ENCODE assay signal across 28 cellular contexts in genomic region chr7:79312022-79312421, GRCh38.
"Had no signal": no experiment of that assay in that cellular context is flagged by ENCODE, and none has a peak within 500 bp of the region (broad histone marks: within the 10 kb centered on the region; RNA-seq: fewer than 3 reads in every experiment).

No MANE protein-coding gene starts in this region.

- H3K36me3 ChIP-seq: stomach, suprapubic skin, thoracic aorta, thyroid gland, tibial artery, tibial nerve, transverse colon, upper lobe of left lung, upper lobe of right lung, uterus, vagina had no signal

- H3K9me3 ChIP-seq: stomach, suprapubic skin, testis, thoracic aorta, thyroid gland, tibial artery, tibial nerve, transverse colon, upper lobe of left lung, upper lobe of right lung, uterus, vagina had no signal

- H3K4me1 ChIP-seq: stomach, suprapubic skin, testis, tibial artery, tibial nerve, transverse colon, upper lobe of left lung, upper lobe of right lung, uterus, vagina had no signal

- H3K9me3 Mint-ChIP-seq: stimulated activated naive B cell treated with anti-CD40 and anti-IgM and Interleukin-4, amounts not matched to agents 10 μg/mL and 1 μg/mL and 100 μg/mL, for 72 hours; stimulated activated naive CD8-positive, alpha-beta T cell treated with anti-CD3 and anti-CD28 coated beads, Interleukin-15, amount 100 ng/mL, for 72 hours; stimulated activated naive CD8-positive, alpha-beta T cell treated with anti-CD3 and anti-CD28 coated beads, Interleukin-15, Interleukin-2, amounts not matched to agents 100 ng/mL and 50 ng/mL, for 24 hours; type B pancreatic cell had no signal

- H3K27ac Mint-ChIP-seq: stimulated activated effector memory CD8-positive, alpha-beta T cell treated with anti-CD3 and anti-CD28 coated beads, Interleukin-12 subunit alpha, Interleukin-12 subunit beta, amount 100 ng/mL, for 72 hours; stimulated activated memory B cell treated with anti-CD40 and anti-IgM and Interleukin-4, amounts not matched to agents 10 μg/mL and 1 μg/mL and 100 μg/mL, for 72 hours; stimulated activated naive B cell treated with anti-CD40 and anti-IgM and Interleukin-4, amounts not matched to agents 10 μg/mL and 1 μg/mL and 100 μg/mL, for 72 hours; stimulated activated naive CD8-positive, alpha-beta T cell treated with anti-CD3 and anti-CD28 coated beads, Interleukin-15, amount 100 ng/mL, for 72 hours; stimulated activated naive CD8-positive, alpha-beta T cell treated with anti-CD3 and anti-CD28 coated beads, Interleukin-15, Interleukin-2, amounts not matched to agents 100 ng/mL and 50 ng/mL, for 24 hours; type B pancreatic cell had no signal

- H3K4me1 Mint-ChIP-seq: stimulated activated effector memory CD8-positive, alpha-beta T cell treated with anti-CD3 and anti-CD28 coated beads, Interleukin-12 subunit alpha, Interleukin-12 subunit beta, amount 100 ng/mL, for 72 hours; stimulated activated memory B cell treated with anti-CD40 and anti-IgM and Interleukin-4, amounts not matched to agents 10 μg/mL and 1 μg/mL and 100 μg/mL, for 72 hours; stimulated activated naive B cell treated with anti-CD40 and anti-IgM and Interleukin-4, amounts not matched to agents 10 μg/mL and 1 μg/mL and 100 μg/mL, for 72 hours; stimulated activated naive CD8-positive, alpha-beta T cell treated with anti-CD3 and anti-CD28 coated beads, Interleukin-15, amount 100 ng/mL, for 72 hours had no signal

- H3K4me3 ChIP-seq: stomach, suprapubic skin, testis, thoracic aorta, thyroid gland, tibial artery, tibial nerve, transverse colon, upper lobe of left lung, upper lobe of right lung, uterus, vagina had no signal

- H3K27ac ChIP-seq: stomach, suprapubic skin, testis, thoracic aorta, thyroid gland, tibial artery, tibial nerve, transverse colon, upper lobe of left lung, upper lobe of right lung, uterus, vagina had no signal

- H3K27me3 ChIP-seq: stomach, suprapubic skin, testis, thyroid gland, tibial artery, tibial nerve, transverse colon, upper lobe of left lung, upper lobe of right lung, uterus, vagina had no signal

- ATAC-seq: stimulated activated effector memory CD8-positive, alpha-beta T cell treated with anti-CD3 and anti-CD28 coated beads, Interleukin-12 subunit alpha, Interleukin-12 subunit beta, amount 100 ng/mL, for 72 hours; stimulated activated memory B cell treated with anti-CD40 and anti-IgM and Interleukin-4, amounts not matched to agents 10 μg/mL and 1 μg/mL and 100 μg/mL, for 72 hours; stimulated activated naive B cell treated with anti-CD40 and anti-IgM and Interleukin-4, amounts not matched to agents 10 μg/mL and 1 μg/mL and 100 μg/mL, for 72 hours; stimulated activated naive CD8-positive, alpha-beta T cell treated with anti-CD3 and anti-CD28 coated beads, Interleukin-15, amount 100 ng/mL, for 72 hours; stimulated activated naive CD8-positive, alpha-beta T cell treated with anti-CD3 and anti-CD28 coated beads, Interleukin-15, Interleukin-2, amounts not matched to agents 100 U/mL and 50 U/mL, for 24 hours; upper lobe of right lung had no signal

- H3K36me3 Mint-ChIP-seq: stimulated activated effector memory CD8-positive, alpha-beta T cell treated with anti-CD3 and anti-CD28 coated beads, Interleukin-12 subunit alpha, Interleukin-12 subunit beta, amount 100 ng/mL, for 72 hours; stimulated activated memory B cell treated with anti-CD40 and anti-IgM and Interleukin-4, amounts not matched to agents 10 μg/mL and 1 μg/mL and 100 μg/mL, for 72 hours; stimulated activated naive B cell treated with anti-CD40 and anti-IgM and Interleukin-4, amounts not matched to agents 10 μg/mL and 1 μg/mL and 100 μg/mL, for 72 hours; type B pancreatic cell had no signal

- DNase-seq: stimulated activated CD4-positive, alpha-beta T cell treated with anti-CD3 and anti-CD28 coated beads, Interleukin-2, amount 100 ng/mL, for 48 hours; stimulated activated CD4-positive, alpha-beta T cell treated with anti-CD3 and anti-CD28 coated beads, Interleukin-4, amount 100 ng/mL, for 1 hour; stimulated activated CD4-positive, alpha-beta T cell treated with anti-CD3 and anti-CD28 coated beads, Interleukin-4, amount 100 ng/mL, for 24 hours; stimulated activated CD4-positive, alpha-beta T cell treated with anti-CD3 and anti-CD28 coated beads, Interleukin-4, amount 100 ng/mL, for 4 hours; stimulated activated CD8-positive, alpha-beta memory T cell treated with anti-CD3 and anti-CD28 coated beads, Interleukin-4, amount 100 ng/mL, for 48 hours; stimulated activated naive B cell treated with anti-CD40 and anti-IgM and Interleukin-4, amounts not matched to agents 10 μg/mL and 1 μg/mL and 100 μg/mL, for 72 hours; stimulated activated naive CD4-positive, alpha-beta T cell; stimulated activated naive CD4-positive, alpha-beta T cell treated with Interleukin-2 at 50 U/mL for 16 hours; stimulated activated naive CD8-positive, alpha-beta T cell treated with anti-CD3 and anti-CD28 coated beads, Interleukin-15, amount 100 ng/mL, for 72 hours; stimulated activated naive CD8-positive, alpha-beta T cell treated with anti-CD3 and anti-CD28 coated beads, Interleukin-15, Interleukin-2, amounts not matched to agents 100 U/mL and 50 U/mL, for 24 hours; stomach; substantia nigra; testis; thyroid gland; tibial artery; transverse colon; trophoblast cell; upper lobe of left lung; upper lobe of right lung; uterus had no signal

- H3K4me3 Mint-ChIP-seq: stimulated activated effector memory CD8-positive, alpha-beta T cell treated with anti-CD3 and anti-CD28 coated beads, Interleukin-12 subunit alpha, Interleukin-12 subunit beta, amount 100 ng/mL, for 72 hours; stimulated activated memory B cell treated with anti-CD40 and anti-IgM and Interleukin-4, amounts not matched to agents 10 μg/mL and 1 μg/mL and 100 μg/mL, for 72 hours; stimulated activated naive B cell treated with anti-CD40 and anti-IgM and Interleukin-4, amounts not matched to agents 10 μg/mL and 1 μg/mL and 100 μg/mL, for 72 hours; stimulated activated naive CD8-positive, alpha-beta T cell treated with anti-CD3 and anti-CD28 coated beads, Interleukin-15, amount 100 ng/mL, for 72 hours; stimulated activated naive CD8-positive, alpha-beta T cell treated with anti-CD3 and anti-CD28 coated beads, Interleukin-15, Interleukin-2, amounts not matched to agents 100 ng/mL and 50 ng/mL, for 24 hours; type B pancreatic cell had no signal

- H3K27me3 Mint-ChIP-seq: stimulated activated memory B cell treated with anti-CD40 and anti-IgM and Interleukin-4, amounts not matched to agents 10 μg/mL and 1 μg/mL and 100 μg/mL, for 72 hours; stimulated activated naive B cell treated with anti-CD40 and anti-IgM and Interleukin-4, amounts not matched to agents 10 μg/mL and 1 μg/mL and 100 μg/mL, for 72 hours; stimulated activated naive CD8-positive, alpha-beta T cell treated with anti-CD3 and anti-CD28 coated beads, Interleukin-15, amount 100 ng/mL, for 72 hours; stimulated activated naive CD8-positive, alpha-beta T cell treated with anti-CD3 and anti-CD28 coated beads, Interleukin-15, Interleukin-2, amounts not matched to agents 100 ng/mL and 50 ng/mL, for 24 hours; type B pancreatic cell had no signal
